ENCODE assay signal across 21 cellular contexts in the genomic region with DNA sequence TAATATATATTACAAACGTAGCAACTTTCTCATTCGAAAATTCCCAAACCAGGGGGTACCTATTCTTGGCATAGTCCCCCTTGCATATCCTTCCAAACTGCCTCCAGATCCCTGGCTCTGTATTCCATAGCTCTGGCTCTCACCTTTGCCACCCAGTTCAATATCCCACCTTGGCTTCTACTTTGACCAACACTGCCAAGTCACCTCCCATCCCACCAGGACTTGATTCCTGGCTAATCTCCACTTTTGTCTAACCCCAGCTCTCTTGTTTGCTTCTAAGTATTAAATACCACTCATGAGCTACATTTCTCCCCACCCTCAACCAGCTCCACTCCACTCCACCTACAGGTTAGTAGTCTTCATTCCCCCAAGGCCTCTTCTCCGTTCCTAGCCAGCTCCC.
DNase-seq lines count a peak whose midpoint lies in the region; ATAC-seq and TF ChIP-seq lines count a peak whose summit lies in the region.
"Had no signal": no experiment of that assay in that cellular context is flagged by ENCODE, and none has a peak within 500 bp of the region (broad histone marks: within the 10 kb centered on the region; RNA-seq: fewer than 3 reads in every experiment).

No MANE protein-coding gene starts in this region.

- H3K27me3 Mint-ChIP-seq in activated naive CD8-positive, alpha-beta T cell treated with anti-CD3 and anti-CD28 coated beads, Interleukin-2, amount 10 ng/mL, durations not matched to agents 7 days and 5 days = no peaks in the 10 kb centered on the region
- no peaks in the 10 kb centered on the region for H3K27me3 Mint-ChIP-seq in activated naive CD8-positive, alpha-beta T cell treated with anti-CD3 and anti-CD28 coated beads for 36 hours
- H3K27me3 Mint-ChIP-seq in CD4-positive, alpha-beta memory T cell = no peaks in the 10 kb centered on the region
- H3K27me3 Mint-ChIP-seq: activated CD4-positive, alpha-beta T cell treated with anti-CD3 and anti-CD28 coated beads, Interleukin-2, amount 10 ng/mL, durations not matched to agents 24 days and 14 days; B cell; IgD-negative memory B cell had no signal

- no peak for ATAC-seq in activated naive CD8-positive, alpha-beta T cell treated with anti-CD3 and anti-CD28 coated beads, Interleukin-2, amount 10 ng/mL, durations not matched to agents 7 days and 5 days (ENCODE audit: low read depth)
- ATAC-seq in gastrocnemius medialis = no peak
- ATAC-seq: activated naive CD4-positive, alpha-beta T cell treated with anti-CD3 and anti-CD28 coated beads, Interleukin-2, amount 50 U/mL, for 72 hours; foreskin keratinocyte had no signal

- H3K9me3 ChIP-seq in hepatocyte (ENCODE audit: low read depth) (no peaks in the 10 kb centered on the region), gastrocnemius medialis (no peaks in the 10 kb centered on the region), vagina (no peaks in the 10 kb centered on the region)
- no peaks in the 10 kb centered on the region for H3K9me3 ChIP-seq in CD4-positive, alpha-beta memory T cell (ENCODE audit: control insufficient read depth in 1 of 2, low read length in 2 of 2)

- no peak overlapping the region for H3K4me3 ChIP-seq in hepatocyte
- no peak overlapping the region for H3K4me3 ChIP-seq in gastrocnemius medialis
- no peak overlapping the region for H3K4me3 ChIP-seq in vagina
- no peak overlapping the region for H3K4me3 ChIP-seq in CD4-positive, alpha-beta memory T cell (ENCODE audit: low read length in 2 of 2)

- no peak overlapping the region for H3K4me2 ChIP-seq in hepatocyte

- intact Hi-C loops in gastrocnemius medialis (cut with DNase I; ENCODE audit: low total_unique reads) (no loop called here), vagina (cut with DNase I) (no loop called here)
- intact Hi-C loops in CD4-positive, alpha-beta memory T cell (cut with micrococcal nuclease) = no loop called here

- H4K20me1 ChIP-seq in hepatocyte (ENCODE audit: insufficient read depth, poor library complexity, severe bottlenecking) = no peaks in the 10 kb centered on the region

- H3K4me3 Mint-ChIP-seq in activated naive CD8-positive, alpha-beta T cell treated with anti-CD3 and anti-CD28 coated beads, Interleukin-2, amount 10 ng/mL, durations not matched to agents 7 days and 5 days = no peak overlapping the region
- no peak overlapping the region for H3K4me3 Mint-ChIP-seq in activated naive CD8-positive, alpha-beta T cell treated with anti-CD3 and anti-CD28 coated beads for 36 hours
- no peak overlapping the region for H3K4me3 Mint-ChIP-seq in CD4-positive, alpha-beta memory T cell
- H3K4me3 Mint-ChIP-seq: activated CD4-positive, alpha-beta T cell treated with anti-CD3 and anti-CD28 coated beads, Interleukin-2, amount 10 ng/mL, durations not matched to agents 24 days and 14 days; B cell; IgD-negative memory B cell had no signal

- H3K36me3 Mint-ChIP-seq in activated naive CD8-positive, alpha-beta T cell treated with anti-CD3 and anti-CD28 coated beads, Interleukin-2, amount 10 ng/mL, durations not matched to agents 7 days and 5 days = peaks cover 18% of the 10 kb centered on the region
- H3K36me3 Mint-ChIP-seq in activated naive CD8-positive, alpha-beta T cell treated with anti-CD3 and anti-CD28 coated beads for 36 hours = peaks cover 30% of the 10 kb centered on the region
- peaks cover 3 to 4% of the 10 kb centered on the region in 2 donors for H3K36me3 Mint-ChIP-seq in CD4-positive, alpha-beta memory T cell

- peaks cover 15% of the 10 kb centered on the region for H3K9me3 Mint-ChIP-seq in activated naive CD8-positive, alpha-beta T cell treated with anti-CD3 and anti-CD28 coated beads, Interleukin-2, amount 10 ng/mL, durations not matched to agents 7 days and 5 days
- peaks cover 26% of the 10 kb centered on the region for H3K9me3 Mint-ChIP-seq in activated naive CD8-positive, alpha-beta T cell treated with anti-CD3 and anti-CD28 coated beads for 36 hours
- H3K9me3 Mint-ChIP-seq in CD4-positive, alpha-beta memory T cell = peaks cover 6 to 29% (median 19%) of the 10 kb centered on the region in 8 donors

- 80% methylated on average over 3 of the region's 3 CpGs for WGBS in hepatocyte (ENCODE audit: low lambda C conversion rate, missing lambda C conversion rate)

- H3K27ac ChIP-seq in hepatocyte (peak overlapping the region; percentile 41), gastrocnemius medialis (peak overlapping the region; percentile 31 to 55 (median 44)), vagina (peak overlapping the region; percentile 69)
- H3K27ac ChIP-seq in CD4-positive, alpha-beta memory T cell (ENCODE audit: low read depth, low read length) = no peak overlapping the region
- H3K27ac ChIP-seq: 22Rv1, foreskin keratinocyte had no signal

- DNase-seq in activated naive CD8-positive, alpha-beta T cell treated with anti-CD3 and anti-CD28 coated beads, Interleukin-2, amount 10 ng/mL, durations not matched to agents 7 days and 5 days = no peak
- no peak for DNase-seq in activated naive CD8-positive, alpha-beta T cell treated with anti-CD3 and anti-CD28 coated beads for 36 hours
- DNase-seq in hepatocyte (ENCODE audit: low spot score) (no peak), gastrocnemius medialis (no peak), vagina (ENCODE audit: extremely low spot score in 2 of 2) (no peak), iPS-NIHi11 (ENCODE audit: low spot score) (no peak), GOT3 (lab: John Stamatoyannopoulos, UW) (no peak)
- no peak for DNase-seq in CD4-positive, alpha-beta memory T cell
- DNase-seq: activated CD4-positive, alpha-beta T cell treated with anti-CD3 and anti-CD28 coated beads, Interleukin-2, amount 10 ng/mL, durations not matched to agents 24 days and 14 days; COR-L47; MM.1S; NCI-H1436 treated with DMSO at 0.1 percent for 48 hours; OCI-M1; retina; stimulated activated CD4-positive, alpha-beta T cell treated with anti-CD3 and anti-CD28 coated beads, Interleukin-15, amount 100 ng/mL, for 24 hours; trophoblast cell had no signal

- H3K4me1 ChIP-seq in hepatocyte (ENCODE audit: insufficient read depth) (no peaks in the 10 kb centered on the region), gastrocnemius medialis (no peaks in the 10 kb centered on the region), vagina (peaks cover 5% of the 10 kb centered on the region)
- H3K4me1 ChIP-seq in CD4-positive, alpha-beta memory T cell (ENCODE audit: insufficient read depth, low read length) = no peaks in the 10 kb centered on the region
- H3K4me1 ChIP-seq: foreskin keratinocyte had no signal

- no peak overlapping the region for H2AFZ ChIP-seq in hepatocyte

- no peaks in the 10 kb centered on the region for H3K79me2 ChIP-seq in hepatocyte

- CTCF ChIA-PET in CD4-positive, alpha-beta memory T cell (lab: Charles Lee; ENCODE audit: partially characterized antibody) = no interaction called here

- peaks cover 2% of the 10 kb centered on the region for H3K4me1 Mint-ChIP-seq in activated naive CD8-positive, alpha-beta T cell treated with anti-CD3 and anti-CD28 coated beads, Interleukin-2, amount 10 ng/mL, durations not matched to agents 7 days and 5 days
- no peaks in the 10 kb centered on the region for H3K4me1 Mint-ChIP-seq in activated naive CD8-positive, alpha-beta T cell treated with anti-CD3 and anti-CD28 coated beads for 36 hours
- H3K4me1 Mint-ChIP-seq in CD4-positive, alpha-beta memory T cell = no peaks in the 10 kb centered on the region
- H3K4me1 Mint-ChIP-seq: activated CD4-positive, alpha-beta T cell treated with anti-CD3 and anti-CD28 coated beads, Interleukin-2, amount 10 ng/mL, durations not matched to agents 24 days and 14 days; B cell; IgD-negative memory B cell had no signal

- no peaks in the 10 kb centered on the region for H3K9me2 ChIP-seq in hepatocyte (replicated peaks; ENCODE audit: insufficient read depth)

- TF ChIP-seq CTCF in hepatocyte (IDR thresholded peaks at IDR 0.05; ENCODE audit: poor library complexity) (no peak), gastrocnemius medialis (IDR thresholded peaks at IDR 0.05 in 4 of 5, conservative IDR thresholded peaks at IDR 0.05 in 1 of 5) (no peak), vagina (IDR thresholded peaks at IDR 0.05) (no peak)

- POLR2A ChIA-PET in activated naive CD8-positive, alpha-beta T cell treated with anti-CD3 and anti-CD28 coated beads, Interleukin-2, amount 10 ng/mL, durations not matched to agents 7 days and 5 days (lab: Charles Lee) = no interaction called here
- POLR2A ChIA-PET in CD4-positive, alpha-beta memory T cell (lab: Charles Lee; ENCODE audit: partially characterized antibody) = no interaction called here

- H3K36me3 ChIP-seq in hepatocyte (replicated peaks; ENCODE audit: insufficient read depth, low read depth) (no peaks in the 10 kb centered on the region), gastrocnemius medialis (no peaks in the 10 kb centered on the region), vagina (no peaks in the 10 kb centered on the region)
- no peaks in the 10 kb centered on the region for H3K36me3 ChIP-seq in CD4-positive, alpha-beta memory T cell (ENCODE audit: insufficient read depth, low read length)

- H3K27ac Mint-ChIP-seq in activated naive CD8-positive, alpha-beta T cell treated with anti-CD3 and anti-CD28 coated beads, Interleukin-2, amount 10 ng/mL, durations not matched to agents 7 days and 5 days = peak overlapping the region; percentile 36
- no peak overlapping the region for H3K27ac Mint-ChIP-seq in activated naive CD8-positive, alpha-beta T cell treated with anti-CD3 and anti-CD28 coated beads for 36 hours
- H3K27ac Mint-ChIP-seq in CD4-positive, alpha-beta memory T cell = no peak overlapping the region
- H3K27ac Mint-ChIP-seq: activated CD4-positive, alpha-beta T cell treated with anti-CD3 and anti-CD28 coated beads, Interleukin-2, amount 10 ng/mL, durations not matched to agents 24 days and 14 days; activated naive CD4-positive, alpha-beta T cell treated with anti-CD3 and anti-CD28 coated beads, Interleukin-2, amount 50 U/mL, for 72 hours; B cell; IgD-negative memory B cell had no signal

- H3K27me3 ChIP-seq in hepatocyte (no peaks in the 10 kb centered on the region), gastrocnemius medialis (no peaks in the 10 kb centered on the region), vagina (no peaks in the 10 kb centered on the region)
- no peaks in the 10 kb centered on the region for H3K27me3 ChIP-seq in CD4-positive, alpha-beta memory T cell (ENCODE audit: insufficient read depth, low read length)
- H3K27me3 ChIP-seq: foreskin keratinocyte had no signal

- in situ Hi-C loops in gastrocnemius medialis (cut with MboI; ENCODE audit: low sequenced_read_pairs in 4 of 4) = no loop called here

- TF ChIP-seq POLR2A in gastrocnemius medialis (IDR thresholded peaks at IDR 0.05) = no peak
- TF ChIP-seq POLR2A in vagina (IDR thresholded peaks at IDR 0.05) = no peak
